ENCODE assay signal across 8 cellular contexts in genomic region chr11:35235944-35236666, GRCh38.
DNase-seq lines count a peak whose midpoint lies in the region; ATAC-seq and TF ChIP-seq lines count a peak whose summit lies in the region.

No MANE protein-coding gene starts in this region.

- ATAC-seq in activated CD4-positive, CD25-positive, alpha-beta regulatory T cell treated with anti-CD3 and anti-CD28 coated beads, Interleukin-2, amount 50 U/mL, for 24 hours = peak; percentile 63 to 69

- intact Hi-C loops in breast epithelium (cut with DNase I; ENCODE audit: low total_unique reads) = loop anchor here (5.0 kb wide), 1 partner anchor 59 kb away; no protein-coding TSS in a partner anchor

- no peak overlapping the region for H3K4me3 ChIP-seq in breast epithelium
- H3K4me3 ChIP-seq in coronary artery = no peak overlapping the region

- TF ChIP-seq CTCF in breast epithelium (IDR thresholded peaks at IDR 0.05) = no peak
- TF ChIP-seq CTCF in coronary artery (IDR thresholded peaks at IDR 0.05) = no peak

- H3K27ac ChIP-seq in breast epithelium (peak overlapping the region; percentile 70 to 76), coronary artery (no peak overlapping the region)

- H3K4me1 ChIP-seq in breast epithelium = peaks cover 0 to 6% of the 10 kb centered on the region in 2 donors

- no peaks in the 10 kb centered on the region for H3K27me3 ChIP-seq in breast epithelium

- peak; percentile 95 for DNase-seq in H4 (ENCODE audit: low spot score)
- DNase-seq in breast epithelium (ENCODE audit: low spot score in 2 of 2) = peak; percentile 70 to 80
- DNase-seq in stimulated activated CD4-positive, alpha-beta T cell treated with anti-CD3 and anti-CD28 coated beads, Interleukin-2, amount 100 ng/mL, for 48 hours = peak; percentile 33 to 34
- DNase-seq in DMS153 (lab: John Stamatoyannopoulos, UW) = no peak
- no peak for DNase-seq in midbrain (lab: John Stamatoyannopoulos, UW)
- DNase-seq in coronary artery (ENCODE audit: low spot score) = no peak
- DNase-seq in SW 1271 (lab: John Stamatoyannopoulos, UW) = no peak

- no peak for TF ChIP-seq POLR2A in breast epithelium (IDR thresholded peaks at IDR 0.05)

- H3K9me3 ChIP-seq in breast epithelium = no peaks in the 10 kb centered on the region

- no peaks in the 10 kb centered on the region for H3K36me3 ChIP-seq in breast epithelium

Comparison
In these comparisons a context has a peak if more than half of its experiments do, and no peak if none do; other contexts are left out.
1. DNase-seq: peak in H4 (single experiment), breast epithelium (2 of 2) and stimulated activated CD4-positive, alpha-beta T cell treated with anti-CD3 and anti-CD28 coated beads, Interleukin-2, amount 100 ng/mL, for 48 hours (2 of 2); none in DMS153 (single experiment), midbrain (single experiment), coronary artery (single experiment) and SW 1271 (0 of 2).
2. H3K27ac ChIP-seq: peak in breast epithelium (2 of 2); none in coronary artery (0 of 2).